Comparison of ENCODE assay signal across 10 cellular contexts in the genomic region with DNA sequence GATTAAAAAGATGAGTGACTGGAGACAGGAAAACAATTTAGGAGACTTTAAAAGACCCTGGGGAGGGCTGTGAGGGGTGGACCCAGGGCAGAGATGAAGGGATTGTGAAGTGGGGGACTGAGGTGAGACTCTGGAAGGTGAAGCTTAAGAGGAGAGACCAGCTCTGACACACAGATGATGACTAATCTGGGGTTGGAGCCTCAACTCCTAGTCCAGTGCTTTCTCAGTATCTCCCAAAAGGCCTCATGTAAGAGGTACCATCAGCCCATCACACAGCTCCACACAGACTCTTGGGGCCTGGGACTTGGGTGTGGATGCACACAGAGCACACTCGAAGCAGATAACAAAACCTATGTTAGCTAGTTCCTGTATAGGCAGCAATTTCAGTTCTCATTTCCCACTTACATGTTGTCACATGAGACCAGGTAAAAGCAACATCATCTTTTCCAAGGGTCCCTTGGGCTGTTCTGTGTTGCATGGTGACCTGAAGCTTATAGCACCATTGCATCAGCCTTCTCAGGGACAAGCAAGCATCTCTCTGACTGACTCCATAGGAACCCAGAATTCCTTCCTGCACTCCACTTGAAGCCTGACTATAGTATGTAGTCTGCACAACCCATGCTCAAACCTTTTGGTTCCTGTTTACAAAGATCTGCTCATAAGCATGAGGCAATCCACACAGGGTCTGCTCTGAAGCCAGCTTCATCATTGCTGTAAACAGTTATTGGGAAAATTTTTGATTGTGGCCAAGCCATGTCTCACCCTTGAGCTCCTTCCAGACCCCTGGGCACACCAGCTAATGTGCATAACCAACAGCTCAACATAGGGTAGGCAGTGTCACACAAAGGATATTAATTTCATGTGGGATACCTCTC.
DNase-seq lines count a peak whose midpoint lies in the region; ATAC-seq lines count a peak whose summit lies in the region.
"Had no signal": no experiment of that assay in that cellular context is flagged by ENCODE, and none has a peak within 500 bp of the region (broad histone marks: within the 10 kb centered on the region; RNA-seq: fewer than 3 reads in every experiment).

No MANE protein-coding gene starts in this region.

- peaks cover 12% of the 10 kb centered on the region for H3K4me1 Mint-ChIP-seq in stimulated activated naive CD8-positive, alpha-beta T cell treated with anti-CD3 and anti-CD28 coated beads, Interleukin-15, amount 100 ng/mL, for 72 hours
- peaks cover 10% of the 10 kb centered on the region for H3K4me1 Mint-ChIP-seq in activated T-cell treated with anti-CD3 and anti-CD28 coated beads, Interleukin-2, amount 50 U/mL, for 4 hours (ENCODE audit: low read depth)

- H3K36me3 Mint-ChIP-seq in activated T-cell treated with anti-CD3 and anti-CD28 coated beads, Interleukin-2, amount 50 U/mL, for 4 hours (ENCODE audit: insufficient read depth), result no peaks in the 10 kb centered on the region

- DNase-seq in NOMO-1 (lab: John Stamatoyannopoulos, UW; ENCODE audit: unreplicated experiment in 2 of 2) (peak; percentile 9 to 43), NOMO-1 treated with dmso at 0.1 percent for 144 hours (lab: John Stamatoyannopoulos, UW; ENCODE audit: unreplicated experiment) (no peak), MV-4-11 (lab: John Stamatoyannopoulos, UW) (peak; percentile 15), KBM-7 (no peak), NCI-H1092 treated with DMSO at 0.1 percent for 48 hours (lab: John Stamatoyannopoulos, UW) (no peak)
- DNase-seq in stimulated activated naive CD8-positive, alpha-beta T cell treated with anti-CD3 and anti-CD28 coated beads, Interleukin-15, amount 100 ng/mL, for 72 hours, result no peak
- no peak for DNase-seq in activated T-cell treated with anti-CD3 and anti-CD28 coated beads, Interleukin-2, amount 50 U/mL, for 4 hours
- DNase-seq: dorsolateral prefrontal cortex, SHP77 had no signal

- peaks cover 0 to 4% of the 10 kb centered on the region in 2 donors for H3K9me3 Mint-ChIP-seq in stimulated activated naive CD8-positive, alpha-beta T cell treated with anti-CD3 and anti-CD28 coated beads, Interleukin-15, amount 100 ng/mL, for 72 hours
- no peaks in the 10 kb centered on the region for H3K9me3 Mint-ChIP-seq in activated T-cell treated with anti-CD3 and anti-CD28 coated beads, Interleukin-2, amount 50 U/mL, for 4 hours

- peak; percentile 81 for ATAC-seq in HG02623 (IDR thresholded peaks at IDR 0.05; ENCODE audit: unreplicated experiment)
- ATAC-seq in stimulated activated naive CD8-positive, alpha-beta T cell treated with anti-CD3 and anti-CD28 coated beads, Interleukin-15, amount 100 ng/mL, for 72 hours, result peak; percentile 54
- no peak for ATAC-seq in activated T-cell treated with anti-CD3 and anti-CD28 coated beads, Interleukin-2, amount 50 U/mL, for 4 hours

- H3K4me3 Mint-ChIP-seq in stimulated activated naive CD8-positive, alpha-beta T cell treated with anti-CD3 and anti-CD28 coated beads, Interleukin-15, amount 100 ng/mL, for 72 hours, result no peak overlapping the region
- no peak overlapping the region for H3K4me3 Mint-ChIP-seq in activated T-cell treated with anti-CD3 and anti-CD28 coated beads, Interleukin-2, amount 50 U/mL, for 4 hours

- in situ Hi-C loops in KBM-7 (cut with MboI; ENCODE audit: low pct_unique_long_range_greater_than_20kb, low sequenced_read_pairs), result no loop called here

- H3K27me3 Mint-ChIP-seq in stimulated activated naive CD8-positive, alpha-beta T cell treated with anti-CD3 and anti-CD28 coated beads, Interleukin-15, amount 100 ng/mL, for 72 hours, result no peaks in the 10 kb centered on the region
- no peaks in the 10 kb centered on the region for H3K27me3 Mint-ChIP-seq in activated T-cell treated with anti-CD3 and anti-CD28 coated beads, Interleukin-2, amount 50 U/mL, for 4 hours (ENCODE audit: low read depth)

- peak overlapping the region in 1 of 2 donors; percentile 27 for H3K27ac Mint-ChIP-seq in stimulated activated naive CD8-positive, alpha-beta T cell treated with anti-CD3 and anti-CD28 coated beads, Interleukin-15, amount 100 ng/mL, for 72 hours

Comparison
In these comparisons a context has a peak if more than half of its experiments do, and no peak if none do; other contexts are left out.
1. DNase-seq: peak in NOMO-1 (2 of 2) and MV-4-11 (single experiment); none in NOMO-1 treated with dmso at 0.1 percent for 144 hours (single experiment), stimulated activated naive CD8-positive, alpha-beta T cell treated with anti-CD3 and anti-CD28 coated beads, Interleukin-15, amount 100 ng/mL, for 72 hours (0 of 2), KBM-7 (single experiment), activated T-cell treated with anti-CD3 and anti-CD28 coated beads, Interleukin-2, amount 50 U/mL, for 4 hours (single experiment) and NCI-H1092 treated with DMSO at 0.1 percent for 48 hours (single experiment).
2. ATAC-seq: peak in HG02623 (single experiment) and stimulated activated naive CD8-positive, alpha-beta T cell treated with anti-CD3 and anti-CD28 coated beads, Interleukin-15, amount 100 ng/mL, for 72 hours (single experiment); none in activated T-cell treated with anti-CD3 and anti-CD28 coated beads, Interleukin-2, amount 50 U/mL, for 4 hours (0 of 2).